In the genomic region with DNA sequence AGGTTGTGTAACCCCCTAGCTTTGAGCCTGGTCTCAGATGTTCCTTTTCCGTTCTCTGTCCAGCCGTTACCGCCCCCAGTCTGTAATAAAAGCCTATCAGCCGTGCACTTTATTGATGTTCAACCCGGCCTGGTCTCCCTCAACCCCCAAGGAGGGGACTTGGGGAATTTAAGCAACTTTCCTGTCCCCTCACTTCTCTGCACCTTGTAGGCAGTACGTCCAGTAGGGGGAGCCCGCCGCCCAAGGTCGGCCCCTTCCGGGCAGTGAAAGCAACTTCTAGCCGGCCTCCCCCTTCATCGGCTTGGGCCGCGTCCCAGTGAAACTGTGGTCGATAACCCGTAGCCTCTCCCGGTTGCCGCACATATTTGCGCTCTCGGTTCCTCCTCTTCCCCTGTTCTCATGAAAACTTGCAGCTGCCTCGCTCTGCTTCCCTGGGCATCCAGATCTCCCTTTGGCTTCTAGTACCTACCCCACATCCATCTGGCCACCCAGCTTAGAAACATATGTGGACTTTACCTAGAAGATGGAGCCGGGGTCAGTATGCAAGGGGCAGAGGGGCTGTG, we compare ENCODE assay signal across 1 cellular context.
TF ChIP-seq lines count a peak whose summit lies in the region.

No MANE protein-coding gene starts in this region.

TF ChIP-seq in GM12878, 131 proteins besides CTCF, POLR2A, EP300 and RAD21 (continued from another document):
- no peak for TF ChIP-seq HSF1 (IDR thresholded peaks at IDR 0.05; ENCODE audit: low read depth, low read length)
- no peak for TF ChIP-seq MYC (IDR thresholded peaks at IDR 0.05; ENCODE audit: insufficient read depth, insufficient read length, insufficient replicate concordance, low read length, severe bottlenecking)
- no peak for TF ChIP-seq SIN3A (IDR thresholded peaks at IDR 0.05; ENCODE audit: low read depth, low read length)
- TF ChIP-seq TBL1XR1 (IDR thresholded peaks at IDR 0.05; ENCODE audit: low read depth, low read length): no peak
- TF ChIP-seq NR2C2 (IDR thresholded peaks at IDR 0.05; ENCODE audit: borderline replicate concordance, control insufficient read depth, insufficient read length, low read depth): no peak
- TF ChIP-seq YBX1 (IDR thresholded peaks at IDR 0.05): no peak
- TF ChIP-seq JUND (IDR thresholded peaks at IDR 0.05; ENCODE audit: low read depth, low read length): no peak
- TF ChIP-seq, protein P1, sequence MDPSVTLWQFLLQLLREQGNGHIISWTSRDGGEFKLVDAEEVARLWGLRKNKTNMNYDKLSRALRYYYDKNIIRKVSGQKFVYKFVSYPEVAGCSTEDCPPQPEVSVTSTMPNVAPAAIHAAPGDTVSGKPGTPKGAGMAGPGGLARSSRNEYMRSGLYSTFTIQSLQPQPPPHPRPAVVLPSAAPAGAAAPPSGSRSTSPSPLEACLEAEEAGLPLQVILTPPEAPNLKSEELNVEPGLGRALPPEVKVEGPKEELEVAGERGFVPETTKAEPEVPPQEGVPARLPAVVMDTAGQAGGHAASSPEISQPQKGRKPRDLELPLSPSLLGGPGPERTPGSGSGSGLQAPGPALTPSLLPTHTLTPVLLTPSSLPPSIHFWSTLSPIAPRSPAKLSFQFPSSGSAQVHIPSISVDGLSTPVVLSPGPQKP (IDR thresholded peaks at IDR 0.05; ENCODE audit: low read depth, low read length): no peak
- TF ChIP-seq SMAD5 (IDR thresholded peaks at IDR 0.05; ENCODE audit: low read depth): no peak
- no peak for TF ChIP-seq TARDBP (IDR thresholded peaks at IDR 0.05; ENCODE audit: borderline replicate concordance)
- no peak for TF ChIP-seq STAT1 (conservative IDR thresholded peaks at IDR 0.05)
- no peak for TF ChIP-seq CHD1 (IDR thresholded peaks at IDR 0.05; ENCODE audit: low read depth, low read length)
- TF ChIP-seq HDAC6 (IDR thresholded peaks at IDR 0.05; ENCODE audit: unreplicated experiment): no peak
- TF ChIP-seq KAT2A (conservative IDR thresholded peaks at IDR 0.05; ENCODE audit: control insufficient read depth, low read depth, low read length): no peak
- TF ChIP-seq FOXK2 (IDR thresholded peaks at IDR 0.05): no peak
- 0 out of 2 replicates have a peak, but pooled peaks have one; percentile 26 for TF ChIP-seq RCOR1 (conservative IDR thresholded peaks at IDR 0.05; ENCODE audit: low read depth, low read length)
- TF ChIP-seq, protein P2, sequence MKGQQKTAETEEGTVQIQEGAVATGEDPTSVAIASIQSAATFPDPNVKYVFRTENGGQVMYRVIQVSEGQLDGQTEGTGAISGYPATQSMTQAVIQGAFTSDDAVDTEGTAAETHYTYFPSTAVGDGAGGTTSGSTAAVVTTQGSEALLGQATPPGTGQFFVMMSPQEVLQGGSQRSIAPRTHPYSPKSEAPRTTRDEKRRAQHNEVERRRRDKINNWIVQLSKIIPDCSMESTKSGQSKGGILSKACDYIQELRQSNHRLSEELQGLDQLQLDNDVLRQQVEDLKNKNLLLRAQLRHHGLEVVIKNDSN (IDR thresholded peaks at IDR 0.05; ENCODE audit: borderline replicate concordance, extremely low read length, insufficient read depth, low read depth, low read length): no peak
- TF ChIP-seq ZNF274 (IDR thresholded peaks at IDR 0.05; ENCODE audit: insufficient read depth, insufficient read length): no peak
- TF ChIP-seq, protein P3, sequence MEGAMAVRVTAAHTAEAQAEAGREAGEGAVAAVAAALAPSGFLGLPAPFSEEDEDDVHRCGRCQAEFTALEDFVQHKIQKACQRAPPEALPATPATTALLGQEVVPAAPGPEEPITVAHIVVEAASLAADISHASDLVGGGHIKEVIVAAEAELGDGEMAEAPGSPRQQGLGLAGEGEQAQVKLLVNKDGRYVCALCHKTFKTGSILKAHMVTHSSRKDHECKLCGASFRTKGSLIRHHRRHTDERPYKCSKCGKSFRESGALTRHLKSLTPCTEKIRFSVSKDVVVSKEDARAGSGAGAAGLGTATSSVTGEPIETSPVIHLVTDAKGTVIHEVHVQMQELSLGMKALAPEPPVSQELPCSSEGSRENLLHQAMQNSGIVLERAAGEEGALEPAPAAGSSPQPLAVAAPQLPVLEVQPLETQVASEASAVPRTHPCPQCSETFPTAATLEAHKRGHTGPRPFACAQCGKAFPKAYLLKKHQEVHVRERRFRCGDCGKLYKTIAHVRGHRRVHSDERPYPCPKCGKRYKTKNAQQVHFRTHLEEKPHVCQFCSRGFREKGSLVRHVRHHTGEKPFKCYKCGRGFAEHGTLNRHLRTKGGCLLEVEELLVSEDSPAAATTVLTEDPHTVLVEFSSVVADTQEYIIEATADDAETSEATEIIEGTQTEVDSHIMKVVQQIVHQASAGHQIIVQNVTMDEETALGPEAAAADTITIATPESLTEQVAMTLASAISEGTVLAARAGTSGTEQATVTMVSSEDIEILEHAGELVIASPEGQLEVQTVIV (IDR thresholded peaks at IDR 0.05; ENCODE audit: borderline replicate concordance, partially characterized antibody): no peak
- no peak for TF ChIP-seq REST (IDR thresholded peaks at IDR 0.05; ENCODE audit: low read depth, low read length)
- no peak for TF ChIP-seq PML (IDR thresholded peaks at IDR 0.05; ENCODE audit: low read length)
- TF ChIP-seq CHD2 (IDR thresholded peaks at IDR 0.05; ENCODE audit: borderline replicate concordance, low read depth, low read length): 0 out of 2 replicates have a peak, but pooled peaks have one; percentile 61
- TF ChIP-seq NR2F1 (conservative IDR thresholded peaks at IDR 0.05): peak; percentile 59
- no peak for TF ChIP-seq GABPA (IDR thresholded peaks at IDR 0.05; ENCODE audit: low read depth)
- TF ChIP-seq SRF (IDR thresholded peaks at IDR 0.05; ENCODE audit: low read depth in 2 of 2, low read length in 2 of 2): no peak
- TF ChIP-seq TAF1 (IDR thresholded peaks at IDR 0.05; ENCODE audit: borderline replicate concordance, low read depth, low read length): 0 out of 2 replicates have a peak, but pooled peaks have one; percentile 14
- TF ChIP-seq CEBPZ (IDR thresholded peaks at IDR 0.05; ENCODE audit: low read depth, low read length): no peak
- TF ChIP-seq IRF4 (IDR thresholded peaks at IDR 0.05; ENCODE audit: low read depth, low read length): no peak; the same call in 1 of the 2 replicates
- TF ChIP-seq, protein P4, sequence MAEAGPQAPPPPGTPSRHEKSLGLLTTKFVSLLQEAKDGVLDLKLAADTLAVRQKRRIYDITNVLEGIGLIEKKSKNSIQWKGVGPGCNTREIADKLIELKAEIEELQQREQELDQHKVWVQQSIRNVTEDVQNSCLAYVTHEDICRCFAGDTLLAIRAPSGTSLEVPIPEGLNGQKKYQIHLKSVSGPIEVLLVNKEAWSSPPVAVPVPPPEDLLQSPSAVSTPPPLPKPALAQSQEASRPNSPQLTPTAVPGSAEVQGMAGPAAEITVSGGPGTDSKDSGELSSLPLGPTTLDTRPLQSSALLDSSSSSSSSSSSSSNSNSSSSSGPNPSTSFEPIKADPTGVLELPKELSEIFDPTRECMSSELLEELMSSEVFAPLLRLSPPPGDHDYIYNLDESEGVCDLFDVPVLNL (IDR thresholded peaks at IDR 0.05; ENCODE audit: low read depth, low read length): no peak
- TF ChIP-seq EZH2 (IDR thresholded peaks at IDR 0.05; ENCODE audit: borderline replicate concordance, control insufficient read depth, low read depth, low read length): no peak
- no peak for TF ChIP-seq WRNIP1 (IDR thresholded peaks at IDR 0.05; ENCODE audit: borderline replicate concordance, low read depth, low read length)
- no peak for TF ChIP-seq ESRRA (IDR thresholded peaks at IDR 0.05; ENCODE audit: low read length)
- peak; percentile 69 for TF ChIP-seq SMC3 (IDR thresholded peaks at IDR 0.05; ENCODE audit: borderline replicate concordance, low read length)
- peak; percentile 77 for TF ChIP-seq RUNX3 (IDR thresholded peaks at IDR 0.05; ENCODE audit: low read length)
- TF ChIP-seq SMARCA5 (IDR thresholded peaks at IDR 0.05): no peak; the same call in 1 of the 2 replicates
- TF ChIP-seq HCFC1 (IDR thresholded peaks at IDR 0.05; ENCODE audit: low read length): no peak
- 0 out of 2 replicates have a peak, but pooled peaks have one; percentile 45 for TF ChIP-seq ZNF592 (IDR thresholded peaks at IDR 0.05)
